Comparison of ENCODE assay signal across 8 cellular contexts in the genomic region with DNA sequence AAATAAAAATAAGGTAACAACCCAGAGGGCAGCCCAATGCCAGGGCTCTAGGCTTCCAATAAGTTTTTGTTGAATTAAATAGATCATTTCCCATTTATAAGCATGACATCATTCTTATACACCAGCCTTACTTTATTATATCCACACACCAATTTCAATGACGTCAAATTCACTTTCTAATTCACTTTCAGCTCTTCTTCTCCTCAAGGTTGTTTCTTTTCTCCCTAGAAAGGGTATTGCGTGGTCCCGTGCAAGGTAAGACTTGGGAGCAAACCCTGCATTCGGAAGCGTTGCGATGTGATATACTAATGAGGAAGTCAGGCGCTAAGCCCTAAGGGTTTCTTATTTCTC. TPM values are rescaled to one million over a fixed set of nuclear protein-coding genes. Genes with fewer than 3 reads are reported as not detected.
DNase-seq lines count a peak whose midpoint lies in the region; ATAC-seq, FAIRE-seq and TF ChIP-seq lines count a peak whose summit lies in the region.
"Had no signal": no experiment of that assay in that cellular context is flagged by ENCODE, and none has a peak within 500 bp of the region (broad histone marks: within the 10 kb centered on the region; RNA-seq: fewer than 3 reads in every experiment).

No MANE protein-coding gene starts in this region.

- H3K9me3 Mint-ChIP-seq in astrocyte (ENCODE audit: unreplicated experiment) (no peaks in the 10 kb centered on the region), immature natural killer cell (peaks cover 0 to 11% (median 1%) of the 10 kb centered on the region in 6 donors)
- H3K9me3 Mint-ChIP-seq in stimulated activated memory B cell treated with anti-CD40 and anti-IgM and Interleukin-4, amounts not matched to agents 10 μg/mL and 1 μg/mL and 100 μg/mL, for 72 hours, result no peaks in the 10 kb centered on the region

- no peak for ATAC-seq in stimulated activated memory B cell treated with anti-CD40 and anti-IgM and Interleukin-4, amounts not matched to agents 10 μg/mL and 1 μg/mL and 100 μg/mL, for 72 hours
- ATAC-seq in HG02870 (IDR thresholded peaks at IDR 0.05; ENCODE audit: unreplicated experiment), result no peak
- ATAC-seq in GM19328 (IDR thresholded peaks at IDR 0.05; ENCODE audit: unreplicated experiment), result no peak

- peaks cover 25% of the 10 kb centered on the region for H3K79me2 ChIP-seq in astrocyte (ENCODE audit: insufficient read depth, low read length)

- peaks cover 19% of the 10 kb centered on the region for H3K4me1 Mint-ChIP-seq in astrocyte (ENCODE audit: low read depth, unreplicated experiment)
- H3K4me1 Mint-ChIP-seq in immature natural killer cell, result peaks cover 26 to 34% of the 10 kb centered on the region in 2 donors
- peaks cover 28% of the 10 kb centered on the region for H3K4me1 Mint-ChIP-seq in stimulated activated memory B cell treated with anti-CD40 and anti-IgM and Interleukin-4, amounts not matched to agents 10 μg/mL and 1 μg/mL and 100 μg/mL, for 72 hours

- H3K27ac Mint-ChIP-seq in astrocyte (ENCODE audit: unreplicated experiment) (no peak overlapping the region), immature natural killer cell (no peak overlapping the region)
- H3K27ac Mint-ChIP-seq in stimulated activated memory B cell treated with anti-CD40 and anti-IgM and Interleukin-4, amounts not matched to agents 10 μg/mL and 1 μg/mL and 100 μg/mL, for 72 hours, result no peak overlapping the region

- peaks cover 28% of the 10 kb centered on the region for H3K27me3 Mint-ChIP-seq in astrocyte (ENCODE audit: low read depth, unreplicated experiment)
- peaks cover 11 to 25% (median 13%) of the 10 kb centered on the region in 3 donors for H3K27me3 Mint-ChIP-seq in immature natural killer cell (ENCODE audit: low read depth in 3 of 3)
- H3K27me3 Mint-ChIP-seq in stimulated activated memory B cell treated with anti-CD40 and anti-IgM and Interleukin-4, amounts not matched to agents 10 μg/mL and 1 μg/mL and 100 μg/mL, for 72 hours, result peaks cover 70% of the 10 kb centered on the region

- no peaks in the 10 kb centered on the region for H4K20me1 ChIP-seq in astrocyte (ENCODE audit: insufficient read depth, low read length)

- FAIRE-seq in astrocyte (lab: Jason Lieb, UNC), result no peak
- FAIRE-seq: frontal cortex had no signal

- H3K4me1 ChIP-seq in HUES48 (ENCODE audit: control insufficient read depth, insufficient read depth, low read length), result peaks cover 11% of the 10 kb centered on the region
- peaks cover 21% of the 10 kb centered on the region for H3K4me1 ChIP-seq in astrocyte (ENCODE audit: insufficient read depth, low read length)

- intact Hi-C loops in head of caudate nucleus (cut with DNase I), result no loop called here

- H3K4me3 ChIP-seq in HUES48 (ENCODE audit: low read depth, low read length), result peak overlapping the region; percentile 82
- H3K4me3 ChIP-seq in astrocyte (ENCODE audit: insufficient read depth, low read depth, low read length), result peak overlapping the region; percentile 89

- H3K27me3 ChIP-seq in HUES48 (ENCODE audit: control insufficient read depth, insufficient read depth, low read length), result peaks cover 94% of the 10 kb centered on the region
- H3K27me3 ChIP-seq in astrocyte (ENCODE audit: insufficient read depth, low read length), result no peaks in the 10 kb centered on the region

- H3K36me3 ChIP-seq in HUES48 (ENCODE audit: control insufficient read depth, insufficient read depth, low read length) (no peaks in the 10 kb centered on the region), astrocyte (ENCODE audit: insufficient read depth, low read length) (peaks cover 3% of the 10 kb centered on the region)

- no peaks in the 10 kb centered on the region for H3K36me3 Mint-ChIP-seq in astrocyte (ENCODE audit: low read depth, unreplicated experiment)
- H3K36me3 Mint-ChIP-seq in immature natural killer cell, result peaks cover 0 to 3% (median 0%) of the 10 kb centered on the region in 3 donors
- H3K36me3 Mint-ChIP-seq in stimulated activated memory B cell treated with anti-CD40 and anti-IgM and Interleukin-4, amounts not matched to agents 10 μg/mL and 1 μg/mL and 100 μg/mL, for 72 hours, result no peaks in the 10 kb centered on the region

- H3K9ac ChIP-seq in HUES48 (ENCODE audit: low read depth, low read length) (no peak overlapping the region), astrocyte (ENCODE audit: low read length) (peak overlapping the region; percentile 89)

- H3K27ac ChIP-seq in HUES48 (ENCODE audit: low read depth, low read length) (no peak overlapping the region), astrocyte (ENCODE audit: low read depth, low read length) (peak overlapping the region; percentile 84)

- H3K4me3 Mint-ChIP-seq in astrocyte (ENCODE audit: unreplicated experiment), result peak overlapping the region; percentile 91
- peak overlapping the region; percentile 22 to 73 (median 53) for H3K4me3 Mint-ChIP-seq in immature natural killer cell
- peak overlapping the region; percentile 79 for H3K4me3 Mint-ChIP-seq in stimulated activated memory B cell treated with anti-CD40 and anti-IgM and Interleukin-4, amounts not matched to agents 10 μg/mL and 1 μg/mL and 100 μg/mL, for 72 hours

- peak overlapping the region; percentile 93 for H3K4me2 ChIP-seq in astrocyte (ENCODE audit: low read length)

- DNase-seq in astrocyte (ENCODE audit: low read depth) (no peak), immature natural killer cell (no peak), head of caudate nucleus (no peak)

- TF ChIP-seq CTCF in astrocyte (IDR thresholded peaks at IDR 0.05; ENCODE audit: insufficient read depth, low read depth, low read length), result no peak

- H3K9me3 ChIP-seq in HUES48 (ENCODE audit: control insufficient read depth, insufficient read depth, low read length) (no peaks in the 10 kb centered on the region), astrocyte (ENCODE audit: insufficient read depth, low read depth, low read length) (no peaks in the 10 kb centered on the region)

- H2AFZ ChIP-seq in astrocyte (ENCODE audit: low read depth, low read length), result peak overlapping the region; percentile 89

RNA-seq across cellular contexts. Expression of a gene that starts 1.1 kb away (rescaled TPM):
- total RNA-seq in astrocyte, result 7.4 and 13.7 TPM in 2 replicates
- not detected for polyA plus RNA-seq in immature natural killer cell
